Comparison of ENCODE assay signal across 13 cellular contexts in genomic region chr4:89026542-89026941, GRCh38. TPM values are rescaled to one million over a fixed set of nuclear protein-coding genes. Genes with fewer than 3 reads are reported as not detected.
DNase-seq lines count a peak whose midpoint lies in the region; ATAC-seq and TF ChIP-seq lines count a peak whose summit lies in the region.
"Had no signal": no experiment of that assay in that cellular context is flagged by ENCODE, and none has a peak within 500 bp of the region (broad histone marks: within the 10 kb centered on the region; RNA-seq: fewer than 3 reads in every experiment).

No MANE protein-coding gene starts in this region.

- H3K4me2 ChIP-seq in GM23338 = no peak overlapping the region
- H3K4me2 ChIP-seq: BLaER1 treated with 17β-estradiol and CSF1 and Interleukin-3, amounts not matched to agents 10 nM and 100 nM had no signal

- no peaks in the 10 kb centered on the region for H3K4me1 ChIP-seq in GM23338 (ENCODE audit: insufficient read depth)
- H3K4me1 ChIP-seq: HAP-1 had no signal

- H3K9me3 ChIP-seq in T-helper 17 cell (ENCODE audit: control insufficient read depth, low read length, poor library complexity, severe bottlenecking) = no peaks in the 10 kb centered on the region
- H3K9me3 ChIP-seq: BLaER1 treated with 17β-estradiol and CSF1 and Interleukin-3, amounts not matched to agents 10 nM and 100 nM; HAP-1 had no signal

- H3K79me2 ChIP-seq in GM23338 (replicated peaks; ENCODE audit: insufficient read depth) = peaks cover 32% of the 10 kb centered on the region

- POLR2A ChIA-PET in activated CD4-positive, alpha-beta T cell treated with anti-CD3 and anti-CD28 coated beads for 36 hours (lab: Charles Lee) = no interaction called here

- H3F3A ChIP-seq in GM23338 (replicated peaks; ENCODE audit: low read depth) = no peaks in the 10 kb centered on the region

- H3K4me1 Mint-ChIP-seq in activated CD4-positive, alpha-beta T cell treated with anti-CD3 and anti-CD28 coated beads for 36 hours = peaks cover 10% of the 10 kb centered on the region
- H3K4me1 Mint-ChIP-seq in GM23338 (no peaks in the 10 kb centered on the region), T-helper 17 cell (peaks cover 9% of the 10 kb centered on the region), glutamatergic neuron (ENCODE audit: low read depth, unreplicated experiment) (peaks cover 3% of the 10 kb centered on the region)

- H3K9me2 ChIP-seq in GM23338 (ENCODE audit: insufficient read depth) = no peaks in the 10 kb centered on the region

- no peak overlapping the region for H3K27ac ChIP-seq in GM23338 (ENCODE audit: low read depth)
- H3K27ac ChIP-seq: BLaER1 treated with 17β-estradiol and CSF1 and Interleukin-3, amounts not matched to agents 10 nM and 100 nM had no signal

- no peak for ATAC-seq in activated CD4-positive, alpha-beta T cell treated with anti-CD3 and anti-CD28 coated beads for 36 hours
- ATAC-seq in GM23338 (no peak), T-helper 17 cell (no peak)

- H3K4me3 ChIP-seq in GM23338 = no peak overlapping the region
- H3K4me3 ChIP-seq: BLaER1 treated with 17β-estradiol and CSF1 and Interleukin-3, amounts not matched to agents 10 nM and 100 nM; HAP-1 had no signal

- DNase-seq in activated CD4-positive, alpha-beta T cell treated with anti-CD3 and anti-CD28 coated beads for 48 hours = peak; percentile 21
- no peak for DNase-seq in activated CD4-positive, alpha-beta T cell treated with anti-CD3 and anti-CD28 coated beads for 36 hours
- no peak for DNase-seq in GM23338 (ENCODE audit: low spot score)
- no peak for DNase-seq in T-helper 17 cell
- no peak for DNase-seq in glutamatergic neuron
- DNase-seq in midbrain (lab: John Stamatoyannopoulos, UW) = no peak
- DNase-seq in NCI-H146 (lab: John Stamatoyannopoulos, UW) = no peak
- DNase-seq: ACHN; CD4-positive, CD25-positive, alpha-beta regulatory T cell; DMS53; GF-D8 had no signal

- H3K36me3 Mint-ChIP-seq in activated CD4-positive, alpha-beta T cell treated with anti-CD3 and anti-CD28 coated beads for 36 hours (ENCODE audit: low read depth) = no peaks in the 10 kb centered on the region
- H3K36me3 Mint-ChIP-seq in GM23338 (ENCODE audit: low read depth) (peaks cover 3% of the 10 kb centered on the region), T-helper 17 cell (ENCODE audit: low read depth) (peaks cover 2% of the 10 kb centered on the region), glutamatergic neuron (ENCODE audit: unreplicated experiment) (no peaks in the 10 kb centered on the region)
- H3K36me3 Mint-ChIP-seq: CD4-positive, CD25-positive, alpha-beta regulatory T cell had no signal

- H3K36me3 ChIP-seq in GM23338 (ENCODE audit: insufficient read depth) = no peaks in the 10 kb centered on the region
- H3K36me3 ChIP-seq: BLaER1 treated with 17β-estradiol and CSF1 and Interleukin-3, amounts not matched to agents 10 nM and 100 nM; HAP-1 had no signal

- H3K27ac Mint-ChIP-seq in activated CD4-positive, alpha-beta T cell treated with anti-CD3 and anti-CD28 coated beads for 36 hours = no peak overlapping the region
- H3K27ac Mint-ChIP-seq in GM23338 = 0 out of 2 replicates have a peak overlapping the region, but pooled peaks have one; percentile 53
- peak overlapping the region; percentile 61 for H3K27ac Mint-ChIP-seq in T-helper 17 cell
- peak overlapping the region; percentile 59 for H3K27ac Mint-ChIP-seq in glutamatergic neuron (ENCODE audit: unreplicated experiment)
- H3K27ac Mint-ChIP-seq: CD4-positive, CD25-positive, alpha-beta regulatory T cell had no signal

- CTCF ChIA-PET in activated CD4-positive, alpha-beta T cell treated with anti-CD3 and anti-CD28 coated beads for 36 hours (lab: Charles Lee) = interaction anchor here (1.1 kb wide), 1 partner anchor 207 kb away, joined by 3 read pairs; no protein-coding TSS in a partner anchor

- H3K9me3 Mint-ChIP-seq in activated CD4-positive, alpha-beta T cell treated with anti-CD3 and anti-CD28 coated beads for 36 hours (ENCODE audit: low read depth) = no peaks in the 10 kb centered on the region
- H3K9me3 Mint-ChIP-seq in GM23338 (no peaks in the 10 kb centered on the region), glutamatergic neuron (ENCODE audit: unreplicated experiment) (no peaks in the 10 kb centered on the region)
- H3K9me3 Mint-ChIP-seq: CD4-positive, CD25-positive, alpha-beta regulatory T cell had no signal

- no peaks in the 10 kb centered on the region for H3K27me3 ChIP-seq in GM23338 (ENCODE audit: insufficient read depth)
- H3K27me3 ChIP-seq: BLaER1 treated with 17β-estradiol and CSF1 and Interleukin-3, amounts not matched to agents 10 nM and 100 nM had no signal

- H4K20me1 ChIP-seq in GM23338 (replicated peaks; ENCODE audit: insufficient read depth) = peaks cover 7% of the 10 kb centered on the region; the same call in 1 of the 2 replicates
- H4K20me1 ChIP-seq: BLaER1 treated with 17β-estradiol and CSF1 and Interleukin-3, amounts not matched to agents 10 nM and 100 nM had no signal

- H2AFZ ChIP-seq in GM23338 = no peak overlapping the region

- peaks cover 2% of the 10 kb centered on the region for H3K27me3 Mint-ChIP-seq in activated CD4-positive, alpha-beta T cell treated with anti-CD3 and anti-CD28 coated beads for 36 hours
- H3K27me3 Mint-ChIP-seq in GM23338 (ENCODE audit: insufficient read depth, low read depth, poor library complexity) (no peaks in the 10 kb centered on the region), T-helper 17 cell (no peaks in the 10 kb centered on the region), glutamatergic neuron (ENCODE audit: unreplicated experiment) (no peaks in the 10 kb centered on the region)
- H3K27me3 Mint-ChIP-seq: CD4-positive, CD25-positive, alpha-beta regulatory T cell had no signal

- no peak overlapping the region for H3K4me3 Mint-ChIP-seq in activated CD4-positive, alpha-beta T cell treated with anti-CD3 and anti-CD28 coated beads for 36 hours
- H3K4me3 Mint-ChIP-seq in GM23338 (no peak overlapping the region), T-helper 17 cell (no peak overlapping the region), glutamatergic neuron (ENCODE audit: unreplicated experiment) (no peak overlapping the region)

- intact Hi-C loops in activated CD4-positive, alpha-beta T cell treated with anti-CD3 and anti-CD28 coated beads for 36 hours (cut with DNase I, micrococcal nuclease) = no loop called here

- TF ChIP-seq CTCF in GM23338 (conservative IDR thresholded peaks at IDR 0.05; ENCODE audit: low read depth in 2 of 2) (no peak), glutamatergic neuron (IDR thresholded peaks at IDR 0.05; ENCODE audit: partially characterized antibody, unreplicated experiment) (no peak)

TF ChIP-seq in GM23338, 12 proteins besides CTCF, POLR2A, EP300 and RAD21 (continues in another document):
- TF ChIP-seq ZNF331 (CRISPR knock-in tag; IDR thresholded peaks at IDR 0.05; ENCODE audit: low read depth) = no peak

RNA-seq across cellular contexts. Expression of gene FAM13A, which starts 30.4 kb away (rescaled TPM):
- total RNA-seq in activated CD4-positive, alpha-beta T cell treated with anti-CD3 and anti-CD28 coated beads for 36 hours = 1 to 10 TPM; 5.0 to 5.1 TPM
- 24.1 and 28.4 TPM in 2 replicates for total RNA-seq in GM23338 (2014; rRNA removed; shearing (Covaris generic))
- 11.0 and 13.9 TPM in 2 replicates for polyA plus RNA-seq in GM23338 (2016; fragmentation: Nextera tagmentation; extraction: Ambion mirVana)
- total RNA-seq in T-helper 17 cell (10 to 100 TPM; 10.8 to 37.5 TPM), glutamatergic neuron (ENCODE audit: unreplicated experiment) (51.2 TPM)
